In the genomic region with DNA sequence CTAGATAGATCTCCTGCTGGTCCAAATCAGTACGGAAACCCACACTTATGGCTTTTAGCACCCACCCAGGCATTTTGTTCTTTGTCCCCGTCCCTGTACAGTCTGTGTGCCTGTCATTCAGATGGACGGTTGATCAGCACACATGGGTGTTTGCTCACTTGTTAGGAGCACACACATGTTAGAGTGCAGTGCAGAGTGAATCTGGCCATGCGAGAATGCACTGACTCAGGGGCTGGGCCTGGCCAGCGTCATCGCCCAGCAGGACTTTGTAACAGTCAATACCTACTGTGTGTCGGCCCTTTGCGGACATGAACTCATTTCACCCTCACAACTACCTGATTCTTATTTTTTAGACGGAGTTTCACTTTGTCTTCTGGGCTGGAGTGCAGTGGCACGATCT, we compare ENCODE assay signal across 25 cellular contexts. TPM values are rescaled to one million over a fixed set of nuclear protein-coding genes. Genes with fewer than 3 reads are reported as not detected.
DNase-seq lines count a peak whose midpoint lies in the region; ATAC-seq, FAIRE-seq and TF ChIP-seq lines count a peak whose summit lies in the region.
"Had no signal": no experiment of that assay in that cellular context is flagged by ENCODE, and none has a peak within 500 bp of the region (broad histone marks: within the 10 kb centered on the region; RNA-seq: fewer than 3 reads in every experiment).

No MANE protein-coding gene starts in this region.

- H3K27ac Mint-ChIP-seq in endothelial cell (ENCODE audit: unreplicated experiment), result no peak overlapping the region

- intact Hi-C loops in HepG2 (cut with micrococcal nuclease; ENCODE audit: unreplicated experiment) (no loop called here), right lobe of liver (cut with DNase I) (no loop called here), Panc1 (cut with micrococcal nuclease; ENCODE audit: unreplicated experiment) (no loop called here)

- TF ChIP-seq RAD21 in HepG2 (CRISPR knock-in tag; IDR thresholded peaks at IDR 0.05), result no peak

- peaks cover 10% of the 10 kb centered on the region for H3K4me1 Mint-ChIP-seq in endothelial cell (ENCODE audit: unreplicated experiment)

- H3K9me3 Mint-ChIP-seq in endothelial cell (ENCODE audit: unreplicated experiment), result no peaks in the 10 kb centered on the region
- H3K9me3 Mint-ChIP-seq: CD14-positive monocyte, IgD-negative memory B cell had no signal

- peak overlapping the region; percentile 2 for H3K4me3 Mint-ChIP-seq in endothelial cell (ENCODE audit: unreplicated experiment)
- H3K4me3 Mint-ChIP-seq: CD14-positive monocyte had no signal

- no TSS peak for BruUV-seq in HepG2 (replicated peaks; lab: Mats Ljungman, UMichigan)
- TSS peak; percentile 35 for BruUV-seq in Panc1 (replicated peaks; lab: Mats Ljungman, UMichigan)

- no peaks in the 10 kb centered on the region for H3K9me3 ChIP-seq in HepG2 (ENCODE audit: low read length)
- no peaks in the 10 kb centered on the region for H3K9me3 ChIP-seq in right lobe of liver
- H3K9me3 ChIP-seq in Panc1 (ENCODE audit: control insufficient read depth, insufficient read depth, low read depth, low read length), result no peaks in the 10 kb centered on the region
- H3K9me3 ChIP-seq: A549, BE2C, SJCRH30 had no signal

- peaks cover 8% of the 10 kb centered on the region for H3K27me3 Mint-ChIP-seq in endothelial cell (ENCODE audit: unreplicated experiment)
- H3K27me3 Mint-ChIP-seq: IgD-negative memory B cell had no signal

- no peak for DNase-seq in HepG2 (ENCODE audit: low spot score)
- DNase-seq in right lobe of liver, result no peak
- DNase-seq in Panc1 (ENCODE audit: low read depth, low spot score), result no peak
- no peak for DNase-seq in endothelial cell (ENCODE audit: low spot score)
- DNase-seq: BE2C, GM23248, NCI-H1048, NCI-H1417 treated with DMSO at 0.1 percent for 48 hours, NCI-H1694 treated with DMSO at 0.1 percent for 48 hours, NCI-H2081 treated with DMSO at 0.1 percent for 48 hours, NCI-H2171, NCI-H226, NCI-H510A, NCI-H69, SJCRH30 had no signal

- H3K36me3 Mint-ChIP-seq in endothelial cell (ENCODE audit: low read depth, unreplicated experiment), result peaks cover 24% of the 10 kb centered on the region

- H3K36me3 ChIP-seq in HepG2 (replicated peaks in 1 of 2; ENCODE audit: control insufficient read depth in 1 of 2, insufficient read depth in 2 of 2, low read length in 2 of 2) (peaks cover 7 to 30% of the 10 kb centered on the region in 2 experiments), right lobe of liver (peaks cover 0 to 32% (median 11%) of the 10 kb centered on the region in 4 donors), Panc1 (ENCODE audit: control insufficient read depth, insufficient read depth, low read length) (peaks cover 6% of the 10 kb centered on the region)

- H3K27me3 ChIP-seq in HepG2 (ENCODE audit: control insufficient read depth in 1 of 2, insufficient read depth in 2 of 2, low read length in 2 of 2), result no peaks in the 10 kb centered on the region; a peak in 1 of 5 replicates
- H3K27me3 ChIP-seq in right lobe of liver, result no peaks in the 10 kb centered on the region
- no peaks in the 10 kb centered on the region for H3K27me3 ChIP-seq in Panc1 (ENCODE audit: control insufficient read depth, insufficient read depth, low read length)
- H3K27me3 ChIP-seq: BE2C, SJCRH30 had no signal

- POLR2A ChIA-PET in HepG2 (lab: Yijun Ruan, JAX), result no interaction called here
- POLR2A ChIA-PET in Panc1 (lab: Charles Lee), result no interaction called here

- H2AFZ ChIP-seq in HepG2 (ENCODE audit: low read length), result no peak overlapping the region
- H2AFZ ChIP-seq: GM23248 had no signal

- H3K4me3 ChIP-seq in HepG2 (replicated peaks in 1 of 3; ENCODE audit: insufficient read depth in 1 of 3, low read depth in 2 of 3, low read length in 3 of 3) (no peak overlapping the region), right lobe of liver (no peak overlapping the region), Panc1 (ENCODE audit: low read depth in 2 of 2, low read length in 2 of 2) (no peak overlapping the region)
- H3K4me3 ChIP-seq: A549, GM23248, SJCRH30 had no signal

- H3K79me2 ChIP-seq in HepG2 (ENCODE audit: insufficient read depth, low read length), result no peaks in the 10 kb centered on the region

- TF ChIP-seq EP300 in HepG2 (IDR thresholded peaks at IDR 0.05; ENCODE audit: low read depth in 2 of 2, low read length in 2 of 2) (no peak), HepG2 (CRISPR knock-in tag; IDR thresholded peaks at IDR 0.05; ENCODE audit: borderline replicate concordance) (no peak)

- H3K9ac ChIP-seq in HepG2 (ENCODE audit: insufficient read depth, low read depth, low read length), result no peak overlapping the region
- H3K9ac ChIP-seq: GM23248 had no signal

- FAIRE-seq in HepG2 (lab: Jason Lieb, UNC), result no peak
- FAIRE-seq: A549, D721Med, GM18507, RCC 7860 had no signal

- in situ Hi-C loops in HepG2 (cut with HindIII; ENCODE audit: extremely low pct_ligation_motif_present, low pct_unique_long_range_greater_than_20kb), result no loop called here
- in situ Hi-C loops in Panc1 (cut with HindIII; ENCODE audit: low pct_unique_long_range_greater_than_20kb, low sequenced_read_pairs), result no loop called here

- H3K4me1 ChIP-seq in HepG2 (ENCODE audit: insufficient read depth, low read length), result peaks cover 23% of the 10 kb centered on the region
- peaks cover 0 to 14% (median 2%) of the 10 kb centered on the region in 4 donors for H3K4me1 ChIP-seq in right lobe of liver
- peaks cover 20% of the 10 kb centered on the region for H3K4me1 ChIP-seq in Panc1 (ENCODE audit: control insufficient read depth, insufficient read depth, low read length)

- H3K27ac ChIP-seq in HepG2 (ENCODE audit: extremely low read length, insufficient read depth, low read length) (no peak overlapping the region), right lobe of liver (no peak overlapping the region), Panc1 (ENCODE audit: low read length) (no peak overlapping the region)
- H3K27ac ChIP-seq: A549, GM23248, SJCRH30 had no signal

- TF ChIP-seq POLR2A in HepG2 (IDR thresholded peaks at IDR 0.05; ENCODE audit: insufficient read depth in 1 of 2, low read depth in 2 of 2, low read length in 2 of 2) (no peak), right lobe of liver (IDR thresholded peaks at IDR 0.05) (no peak)

- H3K4me2 ChIP-seq in HepG2 (ENCODE audit: low read depth, low read length), result no peak overlapping the region
- H3K4me2 ChIP-seq: A549 had no signal

- no peak for TF ChIP-seq CTCF in HepG2 (CRISPR knock-in tag; IDR thresholded peaks at IDR 0.05)
- no peak for TF ChIP-seq CTCF in right lobe of liver (IDR thresholded peaks at IDR 0.05)
- no peak for TF ChIP-seq CTCF in Panc1 (IDR thresholded peaks at IDR 0.05)
- TF ChIP-seq CTCF in endothelial cell (IDR thresholded peaks at IDR 0.05; ENCODE audit: unreplicated experiment), result no peak

- ATAC-seq in HepG2 (no peak), right lobe of liver (no peak), Panc1 (no peak), GM19467 (IDR thresholded peaks at IDR 0.05; ENCODE audit: unreplicated experiment) (no peak), HG02840 (IDR thresholded peaks at IDR 0.05; ENCODE audit: low FRiP score, unreplicated experiment) (no peak), HG02981 (IDR thresholded peaks at IDR 0.05; ENCODE audit: unreplicated experiment) (no peak)
- ATAC-seq: A549, SK-N-SH treated with all-trans-retinoic acid at 6 μM for 48 hours had no signal

- H4K20me1 ChIP-seq in HepG2 (ENCODE audit: insufficient read depth, low read length), result no peaks in the 10 kb centered on the region

- 100% methylated on average over 10 of the region's 10 CpGs for WGBS in HepG2 (ENCODE audit: low lambda C conversion rate)
- WGBS in right lobe of liver (ENCODE audit: insufficient coverage, low coverage, low lambda C conversion rate, missing lambda C conversion rate), result 70% methylated on average over 2 of the region's 10 CpGs

- CTCF ChIA-PET in HepG2 (lab: Yijun Ruan, JAX; ENCODE audit: low intra/inter-chr PET ratio, low total read pairs) (no interaction called here), Panc1 (lab: Charles Lee) (no interaction called here)

RNA-seq across cellular contexts. Expression of a gene that starts 3.4 kb away (rescaled TPM):
- 8.9 and 14.2 TPM in 2 replicates for total RNA-seq in HepG2 (2016; rRNA removed; fragmentation: Illumina TruSeq; extraction: Trizol)
- 3.2 and 3.4 TPM in 2 replicates for total RNA-seq in HepG2 (2016; cell fraction: cytosol; rRNA removed; fragmentation: Illumina TruSeq; extraction: Trizol; ENCODE audit: low read depth)
- 7.2 and 13.5 TPM in 2 replicates for total RNA-seq in HepG2 (2016; cell fraction: insoluble cytoplasmic fraction; rRNA removed; fragmentation: Illumina TruSeq; extraction: Trizol)
- total RNA-seq in HepG2 (2016; cell fraction: membrane; rRNA removed; fragmentation: Illumina TruSeq; extraction: Trizol), result 9.3 and 10.1 TPM in 2 replicates
- 9.5 and 11.5 TPM in 2 replicates for total RNA-seq in HepG2 (2016; cell fraction: nucleus; rRNA removed; fragmentation: Illumina TruSeq; extraction: Trizol)
- 8.9 and 12.2 TPM in 2 replicates for polyA plus RNA-seq in HepG2 (2011; rRNA removed)
- 7.1 and 9.1 TPM in 2 replicates for polyA plus RNA-seq in HepG2 (2011; cell fraction: cytosol; rRNA removed)
- polyA plus RNA-seq in HepG2 (2011; cell fraction: nucleus; rRNA removed), result 37.0 and 38.2 TPM in 2 replicates
- 5.8 and 12.8 TPM in 2 replicates for polyA plus RNA-seq in HepG2 (2012)
- polyA plus RNA-seq in HepG2 (2016; cell fraction: cytosol; fragmentation: Illumina TruSeq; extraction: Trizol; ENCODE audit: low read depth), result 3.1 and 3.8 TPM in 2 replicates
- 10.0 and 10.2 TPM in 2 replicates for polyA plus RNA-seq in HepG2 (2016; cell fraction: insoluble cytoplasmic fraction; fragmentation: Illumina TruSeq; extraction: Trizol; ENCODE audit: low read depth)
- 6.7 and 8.9 TPM in 2 replicates for polyA plus RNA-seq in HepG2 (2016; cell fraction: membrane; fragmentation: Illumina TruSeq; extraction: Trizol; ENCODE audit: low read depth)
- polyA plus RNA-seq in HepG2 (2016; cell fraction: nucleus; fragmentation: Illumina TruSeq; extraction: Trizol; ENCODE audit: insufficient read depth, low read depth), result 19.2 and 21.5 TPM in 2 replicates
- 25.7 and 70.4 TPM in 2 replicates for polyA minus RNA-seq in HepG2 (2011; rRNA and poly(A)+ RNA removed; ENCODE audit: low replicate concordance)
- 8.2 and 8.6 TPM in 2 replicates for polyA minus RNA-seq in HepG2 (2011; cell fraction: cytosol; rRNA and poly(A)+ RNA removed)
- polyA minus RNA-seq in HepG2 (2011; cell fraction: nucleus; rRNA and poly(A)+ RNA removed), result 13.4 and 15.9 TPM in 2 replicates
- 10 to 100 TPM in 3 of 6 experiments, 1 to 10 TPM in 3; 6.6 to 17.9 (median 10.3) TPM for total RNA-seq in right lobe of liver
- total RNA-seq in Panc1 (2021; ENCODE audit: unreplicated experiment), result 74.0 TPM
- 74.3 TPM for polyA plus RNA-seq in Panc1 (2012; ENCODE audit: insufficient read length)
- total RNA-seq in endothelial cell (ENCODE audit: unreplicated experiment), result 37.5 TPM

RNA-seq across cellular contexts. Expression of a gene that starts 22.3 kb away (rescaled TPM):
- total RNA-seq in HepG2 (2016; rRNA removed; fragmentation: Illumina TruSeq; extraction: Trizol) (4.8 and 5.2 TPM in 2 replicates), right lobe of liver (10 to 100 TPM in 1 of 6 experiments, 1 to 10 TPM in 5; 2.4 to 10.6 (median 4.9) TPM), Panc1 (2021; ENCODE audit: unreplicated experiment) (17.1 TPM), endothelial cell (ENCODE audit: unreplicated experiment) (8.3 TPM)
- 0.79 and 2.6 TPM in 2 replicates for total RNA-seq in HepG2 (2016; cell fraction: cytosol; rRNA removed; fragmentation: Illumina TruSeq; extraction: Trizol; ENCODE audit: low read depth)
- 4.5 and 6.0 TPM in 2 replicates for total RNA-seq in HepG2 (2016; cell fraction: insoluble cytoplasmic fraction; rRNA removed; fragmentation: Illumina TruSeq; extraction: Trizol)
- total RNA-seq in HepG2 (2016; cell fraction: membrane; rRNA removed; fragmentation: Illumina TruSeq; extraction: Trizol), result 2.3 and 3.5 TPM in 2 replicates
- total RNA-seq in HepG2 (2016; cell fraction: nucleus; rRNA removed; fragmentation: Illumina TruSeq; extraction: Trizol), result 1.6 and 4.1 TPM in 2 replicates
- polyA plus RNA-seq in HepG2 (2011; rRNA removed), result 3.6 and 5.2 TPM in 2 replicates
- 3.3 and 7.3 TPM in 2 replicates for polyA plus RNA-seq in HepG2 (2011; cell fraction: cytosol; rRNA removed)
- polyA plus RNA-seq in HepG2 (2011; cell fraction: nucleus; rRNA removed), result 5.2 and 5.4 TPM in 2 replicates
- polyA plus RNA-seq in HepG2 (2012), result 3.7 and 4.5 TPM in 2 replicates
- polyA plus RNA-seq in HepG2 (2016; cell fraction: cytosol; fragmentation: Illumina TruSeq; extraction: Trizol; ENCODE audit: low read depth), result 2.2 and 3.7 TPM in 2 replicates
- polyA plus RNA-seq in HepG2 (2016; cell fraction: insoluble cytoplasmic fraction; fragmentation: Illumina TruSeq; extraction: Trizol; ENCODE audit: low read depth), result 5.2 and 6.7 TPM in 2 replicates
- polyA plus RNA-seq in HepG2 (2016; cell fraction: membrane; fragmentation: Illumina TruSeq; extraction: Trizol; ENCODE audit: low read depth), result 1.4 and 2.3 TPM in 2 replicates
- polyA plus RNA-seq in HepG2 (2016; cell fraction: nucleus; fragmentation: Illumina TruSeq; extraction: Trizol; ENCODE audit: insufficient read depth, low read depth), result 3.9 and 4.5 TPM in 2 replicates
- 2.7 and 7.5 TPM in 2 replicates for polyA minus RNA-seq in HepG2 (2011; rRNA and poly(A)+ RNA removed; ENCODE audit: low replicate concordance)
- 1.1 and 1.8 TPM in 2 replicates for polyA minus RNA-seq in HepG2 (2011; cell fraction: cytosol; rRNA and poly(A)+ RNA removed)
- 1.5 and 3.2 TPM in 2 replicates for polyA minus RNA-seq in HepG2 (2011; cell fraction: nucleus; rRNA and poly(A)+ RNA removed)
- polyA plus RNA-seq in Panc1 (2012; ENCODE audit: insufficient read length), result 36.1 TPM

RNA-seq across cellular contexts. Expression of a gene that starts 44.4 kb away (rescaled TPM):
- total RNA-seq in HepG2 (2016; rRNA removed; fragmentation: Illumina TruSeq; extraction: Trizol) (215 and 266 TPM in 2 replicates), right lobe of liver (100 to 1,000 TPM in 2 of 6 experiments, 10 to 100 TPM in 4; 84.0 to 172 (median 89.3) TPM), Panc1 (2021; ENCODE audit: unreplicated experiment) (492 TPM), endothelial cell (ENCODE audit: unreplicated experiment) (264 TPM)
- total RNA-seq in HepG2 (2016; cell fraction: cytosol; rRNA removed; fragmentation: Illumina TruSeq; extraction: Trizol; ENCODE audit: low read depth), result 189 and 238 TPM in 2 replicates
- total RNA-seq in HepG2 (2016; cell fraction: insoluble cytoplasmic fraction; rRNA removed; fragmentation: Illumina TruSeq; extraction: Trizol), result 225 and 290 TPM in 2 replicates
- total RNA-seq in HepG2 (2016; cell fraction: membrane; rRNA removed; fragmentation: Illumina TruSeq; extraction: Trizol), result 184 and 217 TPM in 2 replicates
- 61.4 and 65.1 TPM in 2 replicates for total RNA-seq in HepG2 (2016; cell fraction: nucleus; rRNA removed; fragmentation: Illumina TruSeq; extraction: Trizol)
- 288 and 311 TPM in 2 replicates for polyA plus RNA-seq in HepG2 (2011; rRNA removed)
- 480 and 511 TPM in 2 replicates for polyA plus RNA-seq in HepG2 (2011; cell fraction: cytosol; rRNA removed)
- 86.1 and 95.5 TPM in 2 replicates for polyA plus RNA-seq in HepG2 (2011; cell fraction: nucleus; rRNA removed)
- polyA plus RNA-seq in HepG2 (2012), result 188 and 213 TPM in 2 replicates
- polyA plus RNA-seq in HepG2 (2016; cell fraction: cytosol; fragmentation: Illumina TruSeq; extraction: Trizol; ENCODE audit: low read depth), result 258 and 314 TPM in 2 replicates
- 351 and 378 TPM in 2 replicates for polyA plus RNA-seq in HepG2 (2016; cell fraction: insoluble cytoplasmic fraction; fragmentation: Illumina TruSeq; extraction: Trizol; ENCODE audit: low read depth)
- polyA plus RNA-seq in HepG2 (2016; cell fraction: membrane; fragmentation: Illumina TruSeq; extraction: Trizol; ENCODE audit: low read depth), result 187 and 232 TPM in 2 replicates
- polyA plus RNA-seq in HepG2 (2016; cell fraction: nucleus; fragmentation: Illumina TruSeq; extraction: Trizol; ENCODE audit: insufficient read depth, low read depth), result 155 and 156 TPM in 2 replicates
- 66.0 and 255 TPM in 2 replicates for polyA minus RNA-seq in HepG2 (2011; rRNA and poly(A)+ RNA removed; ENCODE audit: low replicate concordance)
- polyA minus RNA-seq in HepG2 (2011; cell fraction: cytosol; rRNA and poly(A)+ RNA removed), result 56.2 and 60.1 TPM in 2 replicates
- 17.0 and 18.0 TPM in 2 replicates for polyA minus RNA-seq in HepG2 (2011; cell fraction: nucleus; rRNA and poly(A)+ RNA removed)
- 1,326 TPM for polyA plus RNA-seq in Panc1 (2012; ENCODE audit: insufficient read length)

RNA-seq across cellular contexts. Expression of a gene that starts 45.0 kb away (rescaled TPM):
- total RNA-seq in HepG2 (2016; rRNA removed; fragmentation: Illumina TruSeq; extraction: Trizol) (409 and 492 TPM in 2 replicates), right lobe of liver (100 to 1,000 TPM in 2 of 6 experiments, 10 to 100 TPM in 4; 58.0 to 122 (median 85.3) TPM), Panc1 (2021; ENCODE audit: unreplicated experiment) (341 TPM), endothelial cell (ENCODE audit: unreplicated experiment) (138 TPM)
- 143 and 170 TPM in 2 replicates for total RNA-seq in HepG2 (2016; cell fraction: cytosol; rRNA removed; fragmentation: Illumina TruSeq; extraction: Trizol; ENCODE audit: low read depth)
- 431 and 531 TPM in 2 replicates for total RNA-seq in HepG2 (2016; cell fraction: insoluble cytoplasmic fraction; rRNA removed; fragmentation: Illumina TruSeq; extraction: Trizol)
- 166 and 190 TPM in 2 replicates for total RNA-seq in HepG2 (2016; cell fraction: membrane; rRNA removed; fragmentation: Illumina TruSeq; extraction: Trizol)
- total RNA-seq in HepG2 (2016; cell fraction: nucleus; rRNA removed; fragmentation: Illumina TruSeq; extraction: Trizol), result 130 and 144 TPM in 2 replicates
- polyA plus RNA-seq in HepG2 (2011; rRNA removed), result 151 and 186 TPM in 2 replicates
- polyA plus RNA-seq in HepG2 (2011; cell fraction: cytosol; rRNA removed), result 301 and 330 TPM in 2 replicates
- 78.5 and 80.8 TPM in 2 replicates for polyA plus RNA-seq in HepG2 (2011; cell fraction: nucleus; rRNA removed)
- polyA plus RNA-seq in HepG2 (2012), result 233 and 237 TPM in 2 replicates
- 138 and 154 TPM in 2 replicates for polyA plus RNA-seq in HepG2 (2016; cell fraction: cytosol; fragmentation: Illumina TruSeq; extraction: Trizol; ENCODE audit: low read depth)
- 410 and 435 TPM in 2 replicates for polyA plus RNA-seq in HepG2 (2016; cell fraction: insoluble cytoplasmic fraction; fragmentation: Illumina TruSeq; extraction: Trizol; ENCODE audit: low read depth)
- 153 and 156 TPM in 2 replicates for polyA plus RNA-seq in HepG2 (2016; cell fraction: membrane; fragmentation: Illumina TruSeq; extraction: Trizol; ENCODE audit: low read depth)
- polyA plus RNA-seq in HepG2 (2016; cell fraction: nucleus; fragmentation: Illumina TruSeq; extraction: Trizol; ENCODE audit: insufficient read depth, low read depth), result 204 and 210 TPM in 2 replicates
- polyA minus RNA-seq in HepG2 (2011; rRNA and poly(A)+ RNA removed; ENCODE audit: low replicate concordance), result 77.3 and 151 TPM in 2 replicates
- 51.7 and 73.4 TPM in 2 replicates for polyA minus RNA-seq in HepG2 (2011; cell fraction: cytosol; rRNA and poly(A)+ RNA removed)
- polyA minus RNA-seq in HepG2 (2011; cell fraction: nucleus; rRNA and poly(A)+ RNA removed), result 24.2 and 30.1 TPM in 2 replicates
- polyA plus RNA-seq in Panc1 (2012; ENCODE audit: insufficient read length), result 654 TPM

RNA-seq across cellular contexts. Expression of a gene that starts 57.0 kb away (rescaled TPM):
- total RNA-seq in HepG2 (2016; rRNA removed; fragmentation: Illumina TruSeq; extraction: Trizol) (28.3 and 36.3 TPM in 2 replicates), right lobe of liver (10 to 100 TPM; 28.5 to 82.6 (median 47.7) TPM), Panc1 (2021; ENCODE audit: unreplicated experiment) (81.6 TPM), endothelial cell (ENCODE audit: unreplicated experiment) (42.3 TPM)
- 21.0 and 23.1 TPM in 2 replicates for total RNA-seq in HepG2 (2016; cell fraction: cytosol; rRNA removed; fragmentation: Illumina TruSeq; extraction: Trizol; ENCODE audit: low read depth)
- total RNA-seq in HepG2 (2016; cell fraction: insoluble cytoplasmic fraction; rRNA removed; fragmentation: Illumina TruSeq; extraction: Trizol), result 26.0 and 36.9 TPM in 2 replicates
- 46.3 and 50.0 TPM in 2 replicates for total RNA-seq in HepG2 (2016; cell fraction: membrane; rRNA removed; fragmentation: Illumina TruSeq; extraction: Trizol)
- total RNA-seq in HepG2 (2016; cell fraction: nucleus; rRNA removed; fragmentation: Illumina TruSeq; extraction: Trizol), result 18.8 and 23.8 TPM in 2 replicates
- 18.1 and 24.3 TPM in 2 replicates for polyA plus RNA-seq in HepG2 (2011; rRNA removed)
- polyA plus RNA-seq in HepG2 (2011; cell fraction: cytosol; rRNA removed), result 23.6 and 37.4 TPM in 2 replicates
- 31.2 and 32.0 TPM in 2 replicates for polyA plus RNA-seq in HepG2 (2011; cell fraction: nucleus; rRNA removed)
- polyA plus RNA-seq in HepG2 (2012), result 15.3 and 20.7 TPM in 2 replicates
- 15.0 and 16.3 TPM in 2 replicates for polyA plus RNA-seq in HepG2 (2016; cell fraction: cytosol; fragmentation: Illumina TruSeq; extraction: Trizol; ENCODE audit: low read depth)
- 19.1 and 21.1 TPM in 2 replicates for polyA plus RNA-seq in HepG2 (2016; cell fraction: insoluble cytoplasmic fraction; fragmentation: Illumina TruSeq; extraction: Trizol; ENCODE audit: low read depth)
- polyA plus RNA-seq in HepG2 (2016; cell fraction: membrane; fragmentation: Illumina TruSeq; extraction: Trizol; ENCODE audit: low read depth), result 25.2 and 26.9 TPM in 2 replicates
- 37.3 and 45.3 TPM in 2 replicates for polyA plus RNA-seq in HepG2 (2016; cell fraction: nucleus; fragmentation: Illumina TruSeq; extraction: Trizol; ENCODE audit: insufficient read depth, low read depth)
- 28.9 and 57.4 TPM in 2 replicates for polyA minus RNA-seq in HepG2 (2011; rRNA and poly(A)+ RNA removed; ENCODE audit: low replicate concordance)
- 13.1 and 14.8 TPM in 2 replicates for polyA minus RNA-seq in HepG2 (2011; cell fraction: cytosol; rRNA and poly(A)+ RNA removed)
- 10.8 and 12.1 TPM in 2 replicates for polyA minus RNA-seq in HepG2 (2011; cell fraction: nucleus; rRNA and poly(A)+ RNA removed)
- 60.2 TPM for polyA plus RNA-seq in Panc1 (2012; ENCODE audit: insufficient read length)
